ENCODE assay signal across 23 cellular contexts in the genomic region with DNA sequence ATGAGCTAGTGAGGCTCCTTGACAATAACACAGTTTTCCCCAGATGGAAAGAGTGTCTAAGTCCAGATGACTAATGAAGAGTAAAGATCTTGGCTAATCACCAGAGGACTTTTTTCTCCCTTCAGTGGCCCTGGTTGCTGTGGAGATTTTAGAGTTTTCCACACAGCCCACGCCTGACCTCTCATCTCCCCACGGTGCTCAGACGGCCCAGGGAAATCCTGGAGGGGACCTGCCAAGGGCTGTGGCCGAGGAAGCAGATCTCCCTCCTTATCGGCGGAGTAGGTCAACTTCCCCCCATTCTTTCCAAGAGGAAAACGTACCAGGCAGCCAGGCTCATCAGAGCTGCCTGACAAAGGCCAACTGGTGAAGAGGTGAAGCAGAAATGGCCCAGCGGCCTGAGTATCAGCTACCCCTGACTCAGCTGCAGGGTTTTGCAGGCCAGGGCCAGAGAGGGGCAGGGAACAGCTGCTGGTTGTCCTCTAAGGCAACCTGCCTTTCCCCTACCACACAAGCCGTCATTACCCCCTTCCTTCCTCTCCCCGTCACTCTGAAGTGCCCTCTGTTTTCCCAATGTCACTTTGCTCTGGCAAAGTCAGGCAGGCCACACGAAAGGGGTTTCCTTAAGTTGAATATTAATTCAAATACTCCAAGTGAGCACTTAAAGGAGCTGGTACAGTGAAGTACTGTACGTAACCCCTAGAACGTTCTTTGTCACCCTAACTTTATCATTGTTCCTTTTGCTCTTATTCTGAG.
A peak's percentile ranks its signal among the peaks of the same experiment; 100 is the strongest.
DNase-seq lines count a peak whose midpoint lies in the region; ATAC-seq and TF ChIP-seq lines count a peak whose summit lies in the region.
"Had no signal": no experiment of that assay in that cellular context is flagged by ENCODE, and none has a peak within 500 bp of the region (broad histone marks: within the 10 kb centered on the region; RNA-seq: fewer than 3 reads in every experiment).

No MANE protein-coding gene starts in this region.

- H3K9me3 Mint-ChIP-seq in stimulated activated memory B cell treated with anti-CD40 and anti-IgM and Interleukin-4, amounts not matched to agents 10 μg/mL and 1 μg/mL and 100 μg/mL, for 72 hours: no peaks in the 10 kb centered on the region
- H3K9me3 Mint-ChIP-seq: activated CD8-positive, alpha-beta T cell treated with anti-CD3 and anti-CD28 coated beads for 36 hours; effector memory CD8-positive, alpha-beta T cell had no signal

- no peaks in the 10 kb centered on the region for H3K9me3 ChIP-seq in upper lobe of left lung
- H3K9me3 ChIP-seq: BE2C, suprapubic skin had no signal

- peaks cover 4 to 9% (median 9%) of the 10 kb centered on the region in 4 donors for H3K4me1 ChIP-seq in upper lobe of left lung
- H3K4me1 ChIP-seq: BE2C, suprapubic skin had no signal

- no peak overlapping the region for H3K27ac Mint-ChIP-seq in stimulated activated memory B cell treated with anti-CD40 and anti-IgM and Interleukin-4, amounts not matched to agents 10 μg/mL and 1 μg/mL and 100 μg/mL, for 72 hours
- H3K27ac Mint-ChIP-seq: activated CD8-positive, alpha-beta T cell treated with anti-CD3 and anti-CD28 coated beads for 36 hours; effector memory CD8-positive, alpha-beta T cell; T-helper 17 cell; WTC11 had no signal

- H3K27me3 Mint-ChIP-seq in stimulated activated memory B cell treated with anti-CD40 and anti-IgM and Interleukin-4, amounts not matched to agents 10 μg/mL and 1 μg/mL and 100 μg/mL, for 72 hours: no peaks in the 10 kb centered on the region

- H3K4me1 Mint-ChIP-seq in stimulated activated memory B cell treated with anti-CD40 and anti-IgM and Interleukin-4, amounts not matched to agents 10 μg/mL and 1 μg/mL and 100 μg/mL, for 72 hours: no peaks in the 10 kb centered on the region
- H3K4me1 Mint-ChIP-seq: T-helper 17 cell, WTC11 had no signal

- intact Hi-C loops in cardiac septum (cut with DNase I): no loop called here

- H3K4me3 ChIP-seq in choroid plexus epithelial cell (ENCODE audit: low read depth, low read length): no peak overlapping the region
- no peak overlapping the region for H3K4me3 ChIP-seq in upper lobe of left lung
- H3K4me3 ChIP-seq: K562, suprapubic skin had no signal

- no peak overlapping the region for H3K4me3 Mint-ChIP-seq in stimulated activated memory B cell treated with anti-CD40 and anti-IgM and Interleukin-4, amounts not matched to agents 10 μg/mL and 1 μg/mL and 100 μg/mL, for 72 hours
- H3K4me3 Mint-ChIP-seq: activated CD8-positive, alpha-beta T cell treated with anti-CD3 and anti-CD28 coated beads for 36 hours; effector memory CD8-positive, alpha-beta T cell; T-helper 17 cell; WTC11 had no signal

- TF ChIP-seq POLR2A in upper lobe of left lung (IDR thresholded peaks at IDR 0.05): no peak

- peak overlapping the region in 1 of 4 donors; percentile 14 for H3K27ac ChIP-seq in upper lobe of left lung
- H3K27ac ChIP-seq: HL-60, suprapubic skin had no signal

- TF ChIP-seq CTCF in choroid plexus epithelial cell (conservative IDR thresholded peaks at IDR 0.05; ENCODE audit: low read depth, low read length) (no peak), upper lobe of left lung (IDR thresholded peaks at IDR 0.05) (no peak)

- no peak for TF ChIP-seq EP300 in upper lobe of left lung (IDR thresholded peaks at IDR 0.05)

- H3K36me3 Mint-ChIP-seq in stimulated activated memory B cell treated with anti-CD40 and anti-IgM and Interleukin-4, amounts not matched to agents 10 μg/mL and 1 μg/mL and 100 μg/mL, for 72 hours: no peaks in the 10 kb centered on the region
- H3K36me3 Mint-ChIP-seq: WTC11 had no signal

- 35 to 39% methylated on average over 11 to 13 of the region's 13 CpGs for WGBS in upper lobe of left lung, 2 donors

- H3K36me3 ChIP-seq in upper lobe of left lung: no peaks in the 10 kb centered on the region
- H3K36me3 ChIP-seq: BE2C, suprapubic skin had no signal

- ATAC-seq in upper lobe of left lung (ENCODE audit: low FRiP score in 2 of 2): peak; percentile 57 to 63
- ATAC-seq in stimulated activated memory B cell treated with anti-CD40 and anti-IgM and Interleukin-4, amounts not matched to agents 10 μg/mL and 1 μg/mL and 100 μg/mL, for 72 hours: no peak
- ATAC-seq in HG03442 (IDR thresholded peaks at IDR 0.05; ENCODE audit: unreplicated experiment): no peak
- ATAC-seq: activated CD8-positive, alpha-beta T cell treated with anti-CD3 and anti-CD28 coated beads for 36 hours; effector memory CD8-positive, alpha-beta T cell; K562; T-helper 17 cell; WTC11 had no signal

- peak; percentile 60 for DNase-seq in choroid plexus epithelial cell (ENCODE audit: low read depth)
- peak; percentile 80 for DNase-seq in cardiac septum (ENCODE audit: low spot score)
- DNase-seq in lung microvascular endothelial cell (ENCODE audit: low read depth in 2 of 2): peak; percentile 90 to 93
- DNase-seq in upper lobe of left lung: peak in 1 of 2 donors; percentile 23
- DNase-seq in NCI-H1436 (lab: John Stamatoyannopoulos, UW): no peak
- no peak for DNase-seq in DMS153 (lab: John Stamatoyannopoulos, UW)
- DNase-seq: activated CD8-positive, alpha-beta T cell treated with anti-CD3 and anti-CD28 coated beads for 36 hours; BE2C; central memory CD4-positive, alpha-beta T cell; effector memory CD8-positive, alpha-beta T cell; foreskin melanocyte; mesendoderm; MV-4-11; NCI-H524; SIG-M5; stimulated activated CD4-positive, alpha-beta T cell treated with anti-CD3 and anti-CD28 coated beads, Interleukin-2, amount 100 ng/mL, for 48 hours; T-helper 17 cell had no signal

- H3K27me3 ChIP-seq in upper lobe of left lung: no peaks in the 10 kb centered on the region
- H3K27me3 ChIP-seq: BE2C, suprapubic skin had no signal

Comparison
In these comparisons a context has a peak if more than half of its experiments do, and no peak if none do; other contexts are left out.
1. DNase-seq: peak in choroid plexus epithelial cell (single experiment), cardiac septum (single experiment) and lung microvascular endothelial cell (2 of 2); none in NCI-H1436 (single experiment) and DMS153 (single experiment).
2. ATAC-seq: peak in upper lobe of left lung (2 of 2); none in stimulated activated memory B cell treated with anti-CD40 and anti-IgM and Interleukin-4, amounts not matched to agents 10 μg/mL and 1 μg/mL and 100 μg/mL, for 72 hours (single experiment) and HG03442 (single experiment).